ENCODE assay signal across 8 cellular contexts in genomic region chr1:108049083-108049819, GRCh38.
DNase-seq lines count a peak whose midpoint lies in the region; ATAC-seq and TF ChIP-seq lines count a peak whose summit lies in the region.

No MANE protein-coding gene starts in this region.

- H3K36me3 Mint-ChIP-seq in mesothelial cell of epicardium = no peaks in the 10 kb centered on the region

- peaks cover 54% of the 10 kb centered on the region for H3K27me3 Mint-ChIP-seq in mesothelial cell of epicardium (ENCODE audit: low read depth)

- H3K4me1 Mint-ChIP-seq in mesothelial cell of epicardium = peaks cover 19% of the 10 kb centered on the region

- POLR2A ChIA-PET in RWPE1 (lab: Yijun Ruan, JAX; ENCODE audit: low non-redundant PET) = no interaction called here

- no peak overlapping the region for H3K27ac ChIP-seq in RWPE1
- H3K27ac ChIP-seq in dorsolateral prefrontal cortex = peak overlapping the region in 2 of 59 donors; percentile 4 to 51

- no peak overlapping the region for H3K27ac Mint-ChIP-seq in mesothelial cell of epicardium

- H3K9me3 Mint-ChIP-seq in mesothelial cell of epicardium = no peaks in the 10 kb centered on the region

- CTCF ChIA-PET in RWPE1 (lab: Yijun Ruan, JAX) = interaction anchor here (0.7 kb wide), 1 partner anchor 224 kb away, joined by 3 read pairs; no protein-coding TSS in a partner anchor

- ATAC-seq in HG02610 (IDR thresholded peaks at IDR 0.05; ENCODE audit: unreplicated experiment) (no peak), GM21786 (IDR thresholded peaks at IDR 0.05; ENCODE audit: unreplicated experiment) (no peak)

- intact Hi-C loops in dorsolateral prefrontal cortex (cut with DNase I) = no loop called here

- TF ChIP-seq CTCF in GM12875 (IDR thresholded peaks at IDR 0.05; ENCODE audit: borderline replicate concordance, insufficient read depth, low read depth, low read length) = peak; percentile 46; the same call in 1 of the 2 replicates
- 0 out of 2 replicates have a peak, but pooled peaks have one; percentile 5 for TF ChIP-seq CTCF in RWPE1 (conservative IDR thresholded peaks at IDR 0.05; ENCODE audit: low read depth)
- peak in 28 of 56 donors; percentile 8 to 58 (median 28) for TF ChIP-seq CTCF in dorsolateral prefrontal cortex (IDR thresholded peaks at IDR 0.05 in 54 of 56, conservative IDR thresholded peaks at IDR 0.05 in 2 of 56; ENCODE audit: low read depth in 1 of 56, partially characterized antibody in 56 of 56)
- TF ChIP-seq CTCF in mesothelial cell of epicardium (IDR thresholded peaks at IDR 0.05; ENCODE audit: unreplicated experiment) = peak; percentile 45

- H3K4me3 ChIP-seq in GM12875 (ENCODE audit: low read depth, low read length) = no peak overlapping the region
- no peak overlapping the region for H3K4me3 ChIP-seq in dorsolateral prefrontal cortex

- H3K27me3 ChIP-seq in dorsolateral prefrontal cortex = peaks cover 0 to 22% (median 0%) of the 10 kb centered on the region in 45 donors

- DNase-seq in AG08395 (ENCODE audit: low spot score) (peak; percentile 66), RWPE1 (ENCODE audit: low spot score) (no peak), dorsolateral prefrontal cortex (peak in 8 of 10 donors; percentile 27 to 74 (median 45)), mesothelial cell of epicardium (ENCODE audit: low spot score in 2 of 2, unreplicated experiment in 2 of 2) (no peak), OCI-M2 (lab: John Stamatoyannopoulos, UW; ENCODE audit: unreplicated experiment) (no peak)

- no peak overlapping the region for H3K4me3 Mint-ChIP-seq in mesothelial cell of epicardium

Comparison
In these comparisons a context has a peak if more than half of its experiments do, and no peak if none do; other contexts are left out.
1. DNase-seq: peak in AG08395 (single experiment) and dorsolateral prefrontal cortex (8 of 10); none in RWPE1 (single experiment), mesothelial cell of epicardium (0 of 2) and OCI-M2 (single experiment).